ENCODE assay signal across 8 cellular contexts in genomic region chr1:101238681-101239094, GRCh38. TPM values are rescaled to one million over a fixed set of nuclear protein-coding genes. Genes with fewer than 3 reads are reported as not detected.
DNase-seq lines count a peak whose midpoint lies in the region; ATAC-seq and TF ChIP-seq lines count a peak whose summit lies in the region.

No MANE protein-coding gene starts in this region.

- no peaks in the 10 kb centered on the region for H4K20me1 ChIP-seq in GM23248 (ENCODE audit: insufficient read depth)

- H3K9me3 Mint-ChIP-seq in Calu3 (ENCODE audit: low read depth, unreplicated experiment), result no peaks in the 10 kb centered on the region
- H3K9me3 Mint-ChIP-seq in brain, result no peaks in the 10 kb centered on the region

- peak; percentile 81 for TF ChIP-seq CTCF in Calu3 (IDR thresholded peaks at IDR 0.05; ENCODE audit: unreplicated experiment)
- TF ChIP-seq CTCF in NB4 (IDR thresholded peaks at IDR 0.05; ENCODE audit: low read depth, low read length), result peak; percentile 87
- peak; percentile 75 to 92 for TF ChIP-seq CTCF in brain (conservative IDR thresholded peaks at IDR 0.05)

- intact Hi-C loops in Calu3 (cut with micrococcal nuclease; ENCODE audit: unreplicated experiment), result loop anchor here (2.0 to 5.0 kb wide), 2 partner anchors 236 to 318 kb away; no protein-coding TSS in a partner anchor

- H3K4me3 ChIP-seq in GM23248 (peak overlapping the region; percentile 88), NB4 (ENCODE audit: low read depth, low read length) (peak overlapping the region; percentile 54), iPS-18a (ENCODE audit: low read length) (peak overlapping the region; percentile 50), skeletal muscle satellite cell (ENCODE audit: low read length) (peak overlapping the region; percentile 87)

- no peak for ATAC-seq in HG03378 (IDR thresholded peaks at IDR 0.05; ENCODE audit: unreplicated experiment)

- in situ Hi-C loops in GM23248 (cut with MboI), result no loop called here

- 7 to 10% methylated on average over 17 of the region's 17 CpGs for WGBS in GM23248 (ENCODE audit: low coverage in 1 of 2, low lambda C conversion rate in 2 of 2, missing lambda C conversion rate in 2 of 2), 2 experiments

- H3K4me1 Mint-ChIP-seq in Calu3 (ENCODE audit: low read depth, unreplicated experiment) (peaks cover 21% of the 10 kb centered on the region), brain (peaks cover 47% of the 10 kb centered on the region)

- peaks cover 36% of the 10 kb centered on the region for H3K79me2 ChIP-seq in GM23248 (ENCODE audit: insufficient read depth)

- no peak overlapping the region for H3K4me3 Mint-ChIP-seq in Calu3 (ENCODE audit: low read depth, unreplicated experiment)
- H3K4me3 Mint-ChIP-seq in brain, result peak overlapping the region; percentile 89 to 94 (median 93)

- H3K9ac ChIP-seq in GM23248 (peak overlapping the region; percentile 76), iPS-18a (ENCODE audit: low read length) (no peak overlapping the region), skeletal muscle satellite cell (ENCODE audit: low read depth, low read length) (peak overlapping the region; percentile 73)

- H3K27ac ChIP-seq in GM23248 (peak overlapping the region; percentile 54), iPS-18a (ENCODE audit: low read length) (no peak overlapping the region)

- H3K9me3 ChIP-seq in GM23248 (ENCODE audit: low read depth) (no peaks in the 10 kb centered on the region), iPS-18a (ENCODE audit: control insufficient read depth, low read depth, low read length) (no peaks in the 10 kb centered on the region), skeletal muscle satellite cell (replicated peaks; ENCODE audit: low read length) (no peaks in the 10 kb centered on the region)

- CTCF ChIA-PET in Calu3 (lab: Charles Lee), result interaction anchor here (0.6 to 1.4 kb wide), 4 partner anchors 9 to 289 kb away, joined by 3 to 8 read pairs (median 3); no protein-coding TSS in a partner anchor

- DNase-seq in Calu3 (peak; percentile 81), GM23248 (peak; percentile 97), NB4 (ENCODE audit: low read depth) (peak; percentile 77), UCSD-AML1 (lab: John Stamatoyannopoulos, UW; ENCODE audit: unreplicated experiment) (peak; percentile 83)

- no peak for TF ChIP-seq POLR2A in NB4 (IDR thresholded peaks at IDR 0.05; ENCODE audit: extremely low read depth, insufficient read length)

- H3K27me3 ChIP-seq in GM23248 (replicated peaks; ENCODE audit: insufficient read depth), result no peaks in the 10 kb centered on the region
- peaks cover 40% of the 10 kb centered on the region for H3K27me3 ChIP-seq in iPS-18a (ENCODE audit: control insufficient read depth, insufficient read depth, low read length)
- H3K27me3 ChIP-seq in skeletal muscle satellite cell (ENCODE audit: control insufficient read depth, insufficient read depth, low read length), result no peaks in the 10 kb centered on the region

- H3K9me2 ChIP-seq in GM23248 (ENCODE audit: insufficient read depth), result no peaks in the 10 kb centered on the region

- H3K27me3 Mint-ChIP-seq in Calu3 (ENCODE audit: unreplicated experiment) (peaks cover 65% of the 10 kb centered on the region), brain (peaks cover 19% of the 10 kb centered on the region)

- peaks cover 12% of the 10 kb centered on the region for H3K36me3 ChIP-seq in GM23248 (ENCODE audit: low read depth)
- H3K36me3 ChIP-seq in iPS-18a (ENCODE audit: control insufficient read depth, low read depth, low read length), result no peaks in the 10 kb centered on the region
- H3K36me3 ChIP-seq in skeletal muscle satellite cell (ENCODE audit: insufficient read depth, low read length), result peaks cover 24% of the 10 kb centered on the region

- H3K27ac Mint-ChIP-seq in Calu3 (ENCODE audit: unreplicated experiment), result no peak overlapping the region
- peak overlapping the region; percentile 73 to 95 (median 93) for H3K27ac Mint-ChIP-seq in brain

- H3K36me3 Mint-ChIP-seq in Calu3 (ENCODE audit: insufficient read depth, unreplicated experiment), result peaks cover 19% of the 10 kb centered on the region
- H3K36me3 Mint-ChIP-seq in brain, result peaks cover 11% of the 10 kb centered on the region

- peaks cover 6% of the 10 kb centered on the region; the same call in 1 of the 2 replicates for H3K4me1 ChIP-seq in GM23248 (ENCODE audit: insufficient read depth)
- peaks cover 15% of the 10 kb centered on the region for H3K4me1 ChIP-seq in iPS-18a (ENCODE audit: control insufficient read depth, low read depth, low read length)
- H3K4me1 ChIP-seq in skeletal muscle satellite cell (ENCODE audit: control insufficient read depth, insufficient read depth, low read length), result peaks cover 10% of the 10 kb centered on the region

- no TSS peak for BruUV-seq in Calu3 (replicated peaks; lab: Mats Ljungman, UMichigan)

- H2AFZ ChIP-seq in GM23248, result 0 out of 2 replicates have a peak overlapping the region, but pooled peaks have one; percentile 28

- H3F3A ChIP-seq in GM23248 (ENCODE audit: insufficient read depth), result peaks cover 9% of the 10 kb centered on the region

- H3K4me2 ChIP-seq in GM23248 (ENCODE audit: unreplicated experiment) (peak overlapping the region; percentile 82), skeletal muscle satellite cell (ENCODE audit: low read length) (peak overlapping the region; percentile 90)

RNA-seq across cellular contexts. Expression of gene S1PR1, which starts 1.9 kb away (rescaled TPM):
- total RNA-seq in Calu3 (2022), result not detected in 2 replicates
- total RNA-seq in GM23248 (2014; rRNA removed; shearing (Covaris generic)), result 42.6 and 44.3 TPM in 2 replicates
- polyA plus RNA-seq in GM23248 (2016; fragmentation: Nextera tagmentation; extraction: Ambion mirVana) (48.5 and 52.2 TPM in 2 replicates), brain (ENCODE audit: insufficient read depth, low read depth, low replicate concordance) (27.3 TPM)
- 0.44 and 1.3 TPM in 2 replicates for total RNA-seq in skeletal muscle satellite cell (2012; rRNA removed)

Comparison
In these comparisons a context has a peak if more than half of its experiments do, and no peak if none do; other contexts are left out.
1. RNA of gene S1PR1, which starts 1.9 kb away (total RNA-seq): 42.6 to 44.3 TPM in GM23248; not detected in Calu3; every median in the first group is over 10 times any median in the second.
2. Peak in every context shown above with its lines, with median percentiles within 50 percentile points of each other: DNase-seq, CTCF ChIP-seq and H3K4me3 ChIP-seq.